In the genomic region with DNA sequence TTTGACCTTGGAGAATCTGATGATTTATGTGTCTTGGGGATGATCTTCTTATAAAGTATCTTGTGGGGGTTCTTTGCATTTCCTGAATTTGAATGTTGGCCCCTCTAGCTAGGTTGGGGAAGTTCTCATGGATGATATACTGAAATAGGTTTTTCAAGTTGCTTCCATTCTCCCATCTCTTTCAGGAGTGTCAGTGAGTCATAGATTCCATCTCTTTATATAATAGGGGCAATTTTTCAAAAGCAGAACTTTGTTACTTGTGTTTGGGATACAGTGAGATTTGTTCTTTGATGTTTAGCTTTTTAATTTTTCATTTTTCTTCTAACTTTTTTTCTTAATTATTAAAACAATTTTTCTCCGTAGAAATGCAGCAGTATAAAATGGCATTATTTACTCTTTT, we compare ENCODE assay signal across 28 cellular contexts. TPM values are rescaled to one million over a fixed set of nuclear protein-coding genes. Genes with fewer than 3 reads are reported as not detected.
DNase-seq lines count a peak whose midpoint lies in the region; ATAC-seq, FAIRE-seq and TF ChIP-seq lines count a peak whose summit lies in the region.
"Had no signal": no experiment of that assay in that cellular context is flagged by ENCODE, and none has a peak within 500 bp of the region (broad histone marks: within the 10 kb centered on the region; RNA-seq: fewer than 3 reads in every experiment).

No MANE protein-coding gene starts in this region.

- H3K27me3 Mint-ChIP-seq in activated T-helper 17 cell treated with anti-CD3 and anti-CD28 coated beads, Interleukin-2, amount 50 U/mL, for 72 hours = no peaks in the 10 kb centered on the region
- no peaks in the 10 kb centered on the region for H3K27me3 Mint-ChIP-seq in stimulated activated naive CD8-positive, alpha-beta T cell treated with anti-CD3 and anti-CD28 coated beads, Interleukin-15, amount 100 ng/mL, for 72 hours
- H3K27me3 Mint-ChIP-seq: activated CD4-positive, alpha-beta memory T cell treated with anti-CD3 and anti-CD28 coated beads for 36 hours had no signal

- no peak overlapping the region for H4K91ac ChIP-seq in IMR-90 (ENCODE audit: insufficient read depth, low read depth, low read length)

- dilution Hi-C loops in IMR-90 (cut with HindIII; ENCODE audit: low sequenced_read_pairs, unreplicated experiment) = no loop called here

- WGBS in IMR-90 (ENCODE audit: extremely low coverage in 2 of 2, insufficient read length in 1 of 2), 2 experiments = no CpG with 5 or more reads among the region's 1 CpG

- H3K27me3 ChIP-seq in IMR-90 (ENCODE audit: control insufficient read depth, insufficient read depth, low read length) = no peaks in the 10 kb centered on the region
- H3K27me3 ChIP-seq in A673 (replicated peaks; ENCODE audit: insufficient read depth, low read depth, low read length, poor library complexity) = no peaks in the 10 kb centered on the region
- H3K27me3 ChIP-seq: breast epithelium, pancreas, thyroid gland had no signal

- no peak overlapping the region for H4K5ac ChIP-seq in IMR-90 (ENCODE audit: low read depth, low read length)

- peaks cover 49% of the 10 kb centered on the region for H3K4me1 Mint-ChIP-seq in activated T-helper 17 cell treated with anti-CD3 and anti-CD28 coated beads, Interleukin-2, amount 50 U/mL, for 72 hours
- peaks cover 45% of the 10 kb centered on the region for H3K4me1 Mint-ChIP-seq in stimulated activated naive CD8-positive, alpha-beta T cell treated with anti-CD3 and anti-CD28 coated beads, Interleukin-15, amount 100 ng/mL, for 72 hours

- peaks cover 12% of the 10 kb centered on the region; the same call in 1 of the 2 replicates for H4K20me1 ChIP-seq in IMR-90 (ENCODE audit: insufficient read depth, low read length)

- POLR2A ChIA-PET in IMR-90 (lab: Charles Lee; ENCODE audit: unreplicated experiment) = no interaction called here
- POLR2A ChIA-PET in A673 (lab: Charles Lee; ENCODE audit: low non-redundant PET) = no interaction called here

- no peak for TF ChIP-seq POLR2A in IMR-90 (IDR thresholded peaks at IDR 0.05; ENCODE audit: low read depth, low read length)

- no peak overlapping the region for H3K14ac ChIP-seq in IMR-90 (replicated peaks; ENCODE audit: low read depth, low read length)

- in situ Hi-C loops in IMR-90 (cut with MboI; ENCODE audit: low sequenced_read_pairs) = no loop called here
- in situ Hi-C loops in GM13976 (cut with MboI; ENCODE audit: low sequenced_read_pairs, unreplicated experiment) = loop anchor here (25.0 kb wide), 1 partner anchor 638 kb away; a partner anchor contains a TSS

- H3K18ac ChIP-seq in IMR-90 (ENCODE audit: low read depth, low read length) = no peak overlapping the region

- H2BK20ac ChIP-seq in IMR-90 (ENCODE audit: low read depth, low read length) = no peak overlapping the region

- H3K56ac ChIP-seq in IMR-90 (ENCODE audit: extremely low read depth, insufficient read depth, low read length) = no peak overlapping the region

- peaks cover 2% of the 10 kb centered on the region; the same call in 1 of the 2 replicates for H3K9me3 ChIP-seq in IMR-90 (ENCODE audit: control insufficient read depth, insufficient read depth, low read length)
- peaks cover 5% of the 10 kb centered on the region for H3K9me3 ChIP-seq in A673 (ENCODE audit: low read depth, low read length, poor library complexity, severe bottlenecking)
- H3K9me3 ChIP-seq in kidney (ENCODE audit: control insufficient read depth in 1 of 2, low read length in 2 of 2) = no peaks in the 10 kb centered on the region
- H3K9me3 ChIP-seq: breast epithelium, pancreas, SK-N-SH, thyroid gland had no signal

- no peak overlapping the region for H3K23ac ChIP-seq in IMR-90 (ENCODE audit: low read depth, low read length)

- H2BK5ac ChIP-seq in IMR-90 (ENCODE audit: low read depth, low read length, poor library complexity, severe bottlenecking) = peak overlapping the region; percentile 5

- intact Hi-C loops in IMR-90 (cut with micrococcal nuclease) = loop anchor here (1.0 kb wide), 1 partner anchor 8 kb away; no protein-coding TSS in a partner anchor
- intact Hi-C loops in A673 (cut with micrococcal nuclease; ENCODE audit: unreplicated experiment) = no loop called here
- intact Hi-C loops in kidney (cut with DNase I) = no loop called here

- no peak overlapping the region for H3K4me2 ChIP-seq in IMR-90 (ENCODE audit: low read depth, low read length)
- H3K4me2 ChIP-seq: SK-N-SH had no signal

- no peak for ATAC-seq in IMR-90 (ENCODE audit: low read depth)
- no peak for ATAC-seq in activated T-helper 17 cell treated with anti-CD3 and anti-CD28 coated beads, Interleukin-2, amount 50 U/mL, for 72 hours (replicated peaks)
- no peak for ATAC-seq in stimulated activated naive CD8-positive, alpha-beta T cell treated with anti-CD3 and anti-CD28 coated beads, Interleukin-15, amount 100 ng/mL, for 72 hours
- ATAC-seq: HCT116, pancreas, right cardiac atrium, WTC11 had no signal

- no peak overlapping the region for H4K8ac ChIP-seq in IMR-90 (ENCODE audit: low read depth in 2 of 2, low read length in 2 of 2)

- no peak for TF ChIP-seq CTCF in IMR-90 (conservative IDR thresholded peaks at IDR 0.05; ENCODE audit: low read depth, low read length)
- TF ChIP-seq CTCF in A673 (conservative IDR thresholded peaks at IDR 0.05; ENCODE audit: low read depth, low read length) = no peak
- no peak for TF ChIP-seq CTCF in GM13976 (IDR thresholded peaks at IDR 0.05; ENCODE audit: borderline replicate concordance, control extremely low read depth, extremely low read depth, insufficient read depth, missing control alignments)
- no peak for TF ChIP-seq CTCF in kidney (IDR thresholded peaks at IDR 0.05; ENCODE audit: borderline replicate concordance, extremely low read depth, insufficient read depth)

- peak overlapping the region; percentile 44 for H3K27ac Mint-ChIP-seq in activated T-helper 17 cell treated with anti-CD3 and anti-CD28 coated beads, Interleukin-2, amount 50 U/mL, for 72 hours
- H3K27ac Mint-ChIP-seq in stimulated activated naive CD8-positive, alpha-beta T cell treated with anti-CD3 and anti-CD28 coated beads, Interleukin-15, amount 100 ng/mL, for 72 hours = no peak overlapping the region
- H3K27ac Mint-ChIP-seq: activated CD4-positive, alpha-beta memory T cell treated with anti-CD3 and anti-CD28 coated beads for 36 hours; WTC11 had no signal

- DNase-seq in EH (ENCODE audit: low read depth) (peak; percentile 30), IMR-90 (peak; percentile 40), epithelial cell of prostate (ENCODE audit: low read depth, low spot score) (no peak), A673 (ENCODE audit: low spot score) (no peak), GM13976 (ENCODE audit: low spot score) (no peak), kidney (no peak)
- no peak for DNase-seq in stimulated activated naive CD8-positive, alpha-beta T cell treated with anti-CD3 and anti-CD28 coated beads, Interleukin-15, amount 100 ng/mL, for 72 hours
- DNase-seq: activated CD4-positive, alpha-beta memory T cell treated with anti-CD3 and anti-CD28 coated beads for 36 hours; amniotic stem cell; C1 segment of cervical spinal cord; kidney glomerular epithelial cell; NCI-H1417; NCI-H526; pancreas; right cardiac atrium; SK-N-SH; stimulated activated CD4-positive, alpha-beta T cell treated with anti-CD3 and anti-CD28 coated beads, Interleukin-12 subunit alpha, Interleukin-12 subunit beta, amount 100 ng/mL, for 4 hours; stimulated activated CD4-positive, alpha-beta T cell treated with anti-CD3 and anti-CD28 coated beads, Interleukin-4, amount 100 ng/mL, for 4 hours; stimulated activated naive CD4-positive, alpha-beta T cell treated with Interleukin-2 at 50 U/mL for 16 hours; thyroid gland had no signal

- H3K9ac ChIP-seq in IMR-90 (ENCODE audit: low read depth, low read length) (no peak overlapping the region), kidney (ENCODE audit: low read length in 2 of 2) (no peak overlapping the region)
- H3K9ac ChIP-seq: SK-N-SH had no signal

- peaks cover 96% of the 10 kb centered on the region for H3K36me3 Mint-ChIP-seq in activated T-helper 17 cell treated with anti-CD3 and anti-CD28 coated beads, Interleukin-2, amount 50 U/mL, for 72 hours (ENCODE audit: low read depth)

- no peak for FAIRE-seq in kidney (lab: Jason Lieb, UNC)
- FAIRE-seq: endometrium, pancreas had no signal

- no peak for TF ChIP-seq RAD21 in IMR-90 (IDR thresholded peaks at IDR 0.05; ENCODE audit: low read length)

- H3K9me1 ChIP-seq in IMR-90 (ENCODE audit: insufficient read depth, low read length) = peaks cover 11% of the 10 kb centered on the region; the same call in 1 of the 2 replicates

- CTCF ChIA-PET in IMR-90 (lab: Yijun Ruan, JAX) = no interaction called here
- CTCF ChIA-PET in A673 (lab: Charles Lee) = no interaction called here

- BruUV-seq in IMR-90 (replicated peaks; lab: Mats Ljungman, UMichigan) (no TSS peak), A673 (replicated peaks; lab: Mats Ljungman, UMichigan) (no TSS peak)

- no peak overlapping the region for H3K4ac ChIP-seq in IMR-90 (ENCODE audit: low read depth, low read length)

- H3K27ac ChIP-seq in IMR-90 (ENCODE audit: insufficient read depth, low read length) = no peak overlapping the region
- H3K27ac ChIP-seq in epithelial cell of prostate = peak overlapping the region; percentile 67
- H3K27ac ChIP-seq in A673 (ENCODE audit: low read depth, low read length, poor library complexity, severe bottlenecking) = no peak overlapping the region
- H3K27ac ChIP-seq in kidney (ENCODE audit: low read depth in 2 of 2, low read length in 2 of 2) = no peak overlapping the region
- H3K27ac ChIP-seq: breast epithelium, coronary artery, pancreas, RWPE1, thyroid gland had no signal

- no peak overlapping the region for H2AK5ac ChIP-seq in IMR-90 (ENCODE audit: low read depth, low read length)

- peak overlapping the region; percentile 38 for H3K4me3 Mint-ChIP-seq in activated T-helper 17 cell treated with anti-CD3 and anti-CD28 coated beads, Interleukin-2, amount 50 U/mL, for 72 hours
- no peak overlapping the region for H3K4me3 Mint-ChIP-seq in stimulated activated naive CD8-positive, alpha-beta T cell treated with anti-CD3 and anti-CD28 coated beads, Interleukin-15, amount 100 ng/mL, for 72 hours
- H3K4me3 Mint-ChIP-seq: activated CD4-positive, alpha-beta memory T cell treated with anti-CD3 and anti-CD28 coated beads for 36 hours; WTC11 had no signal

- no peak overlapping the region for H2BK15ac ChIP-seq in IMR-90 (ENCODE audit: low read depth, low read length)

- no peak overlapping the region for H2BK120ac ChIP-seq in IMR-90 (ENCODE audit: low read depth, low read length)

- no peak overlapping the region for H2AK9ac ChIP-seq in IMR-90 (replicated peaks; ENCODE audit: low read depth, low read length, poor library complexity)

- H3K9me3 Mint-ChIP-seq in activated T-helper 17 cell treated with anti-CD3 and anti-CD28 coated beads, Interleukin-2, amount 50 U/mL, for 72 hours = peaks cover under 1% of the 10 kb centered on the region
- H3K9me3 Mint-ChIP-seq in stimulated activated naive CD8-positive, alpha-beta T cell treated with anti-CD3 and anti-CD28 coated beads, Interleukin-15, amount 100 ng/mL, for 72 hours = peaks cover 14% of the 10 kb centered on the region in 2 donors
- H3K9me3 Mint-ChIP-seq: activated CD4-positive, alpha-beta memory T cell treated with anti-CD3 and anti-CD28 coated beads for 36 hours had no signal

- peaks cover 15% of the 10 kb centered on the region for H3K36me3 ChIP-seq in IMR-90 (ENCODE audit: control insufficient read depth, insufficient read depth, low read length)
- H3K36me3 ChIP-seq in A673 (ENCODE audit: insufficient read depth, low read length, poor library complexity, severe bottlenecking) = peaks cover 25% of the 10 kb centered on the region
- H3K36me3 ChIP-seq in kidney (ENCODE audit: control insufficient read depth in 1 of 2, insufficient read depth in 2 of 2, low read length in 2 of 2) = peaks cover 8 to 10% of the 10 kb centered on the region in 2 donors

- no peak overlapping the region for H2AFZ ChIP-seq in IMR-90 (replicated peaks; ENCODE audit: low read length, poor library complexity)

- peaks cover 22 to 44% of the 10 kb centered on the region in 2 experiments for H3K79me1 ChIP-seq in IMR-90 (ENCODE audit: low read depth in 1 of 2, low read length in 2 of 2)

- H3K4me3 ChIP-seq in IMR-90 (ENCODE audit: insufficient read depth, low read depth, low read length) (no peak overlapping the region), A673 (ENCODE audit: low read depth, low read length, poor library complexity, severe bottlenecking) (no peak overlapping the region), kidney (ENCODE audit: low read length in 2 of 2) (no peak overlapping the region)
- H3K4me3 ChIP-seq: breast epithelium, coronary artery, lung, pancreas, thyroid gland had no signal

- H3K4me1 ChIP-seq in IMR-90 (ENCODE audit: control insufficient read depth, insufficient read depth, low read length) (no peaks in the 10 kb centered on the region), A673 (ENCODE audit: insufficient read depth, low read length, poor library complexity, severe bottlenecking) (peaks cover 5% of the 10 kb centered on the region), kidney (ENCODE audit: control insufficient read depth in 1 of 2, insufficient read depth in 1 of 2, low read depth in 1 of 2, low read length in 2 of 2) (no peaks in the 10 kb centered on the region)
- H3K4me1 ChIP-seq: breast epithelium, pancreas, thyroid gland had no signal

RNA-seq across cellular contexts. Expression of a gene that starts 19.4 kb away (rescaled TPM):
- total RNA-seq in IMR-90 (2012; rRNA removed) (6.3 and 16.9 TPM in 2 replicates), A673 (2021) (16.9 and 21.8 TPM in 2 replicates), kidney (21.9 TPM)
- polyA plus RNA-seq in IMR-90 (2012; rRNA removed) (8.8 and 12.5 TPM in 2 replicates), kidney (ENCODE audit: insufficient read depth, low read depth, low replicate concordance) (6.5 TPM)
- polyA plus RNA-seq in IMR-90 (2012; cell fraction: cytosol; rRNA removed) = 2.8 and 3.4 TPM in 2 replicates
- polyA plus RNA-seq in IMR-90 (2012; cell fraction: nucleus; rRNA removed; ENCODE audit: low replicate concordance) = 7.8 and 22.3 TPM in 2 replicates
- 10 to 100 TPM; 19.9 to 27.7 TPM for total RNA-seq in activated T-helper 17 cell treated with anti-CD3 and anti-CD28 coated beads, Interleukin-2, amount 50 U/mL, for 72 hours

Comparison
In these comparisons a context has a peak if more than half of its experiments do, and no peak if none do; other contexts are left out.
1. DNase-seq: peak in EH (single experiment) and IMR-90 (single experiment); none in epithelial cell of prostate (single experiment), stimulated activated naive CD8-positive, alpha-beta T cell treated with anti-CD3 and anti-CD28 coated beads, Interleukin-15, amount 100 ng/mL, for 72 hours (0 of 2), A673 (single experiment), GM13976 (single experiment) and kidney (single experiment).